Comparison of ENCODE assay signal across 11 cellular contexts in the genomic region with DNA sequence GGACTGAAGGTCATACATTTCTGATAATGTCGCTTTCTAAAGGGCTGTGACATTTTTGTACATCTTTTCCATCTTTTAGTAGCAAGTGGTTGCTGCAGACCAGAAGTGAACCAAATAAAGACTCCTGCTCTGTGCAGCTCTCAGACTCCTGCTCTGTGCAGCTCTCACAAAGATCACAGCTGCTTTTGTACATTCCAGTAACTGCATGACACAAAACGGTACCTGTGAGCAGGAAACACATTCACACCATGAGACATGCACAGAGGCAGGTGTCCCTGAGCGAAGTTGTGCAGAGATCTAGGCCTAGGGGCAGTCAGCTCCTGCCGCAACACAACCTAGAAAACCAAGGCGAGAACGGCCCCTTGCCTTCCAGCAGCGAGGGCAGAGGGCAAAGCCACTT.
DNase-seq lines count a peak whose midpoint lies in the region; ATAC-seq and TF ChIP-seq lines count a peak whose summit lies in the region.
"Had no signal": no experiment of that assay in that cellular context is flagged by ENCODE, and none has a peak within 500 bp of the region (broad histone marks: within the 10 kb centered on the region; RNA-seq: fewer than 3 reads in every experiment).

No MANE protein-coding gene starts in this region.

- H3K79me2 ChIP-seq in DOHH2 (ENCODE audit: control insufficient read depth, low read length) = peaks cover 13% of the 10 kb centered on the region

- TF ChIP-seq CTCF in DOHH2 (IDR thresholded peaks at IDR 0.05; ENCODE audit: low read depth, low read length, poor library complexity, severe bottlenecking) (no peak), osteocyte (IDR thresholded peaks at IDR 0.05) (no peak)

- peak overlapping the region; percentile 62 for H3K4me3 ChIP-seq in DOHH2 (ENCODE audit: low read length)
- H3K4me3 ChIP-seq: K562, PC-9 had no signal

- peaks cover 32 to 39% of the 10 kb centered on the region in 2 donors for H3K4me1 Mint-ChIP-seq in effector memory CD8-positive, alpha-beta T cell (ENCODE audit: low read depth in 2 of 2)
- H3K4me1 Mint-ChIP-seq in osteocyte (ENCODE audit: unreplicated experiment) = no peaks in the 10 kb centered on the region

- H3K4me3 Mint-ChIP-seq in effector memory CD8-positive, alpha-beta T cell = peak overlapping the region; percentile 60 to 61
- H3K4me3 Mint-ChIP-seq in osteocyte (ENCODE audit: unreplicated experiment) = no peak overlapping the region

- H3K27ac Mint-ChIP-seq in effector memory CD8-positive, alpha-beta T cell = peak overlapping the region; percentile 87 to 89
- H3K27ac Mint-ChIP-seq in osteocyte (ENCODE audit: unreplicated experiment) = no peak overlapping the region

- H3K4me2 ChIP-seq in DOHH2 (ENCODE audit: low read length) = peak overlapping the region; percentile 81
- H3K4me2 ChIP-seq: PC-9 had no signal

- no peaks in the 10 kb centered on the region for H3K9me3 ChIP-seq in DOHH2 (ENCODE audit: control insufficient read depth, insufficient read depth, low read length)

- peak overlapping the region; percentile 100 for H3K27ac ChIP-seq in DOHH2 (ENCODE audit: low read depth, low read length)
- H3K27ac ChIP-seq: PC-9 had no signal

- peaks cover 66% of the 10 kb centered on the region for H3K4me1 ChIP-seq in DOHH2 (ENCODE audit: control insufficient read depth, low read length)

- no peak for DNase-seq in effector memory CD8-positive, alpha-beta T cell
- DNase-seq in osteocyte (ENCODE audit: extremely low spot score, unreplicated experiment) = no peak
- no peak for DNase-seq in SKM-1 (lab: John Stamatoyannopoulos, UW; ENCODE audit: unreplicated experiment)
- DNase-seq in Ammon's horn (ENCODE audit: low spot score) = no peak
- DNase-seq in NCI-H1092 (lab: John Stamatoyannopoulos, UW) = no peak
- DNase-seq: NCI-H2029 treated with DMSO at 0.1 percent for 48 hours, PC-9 had no signal

- H3F3A ChIP-seq in DOHH2 (ENCODE audit: control insufficient read depth, insufficient read depth) = peaks cover 44% of the 10 kb centered on the region

- H3K9me2 ChIP-seq in DOHH2 (replicated peaks; ENCODE audit: control insufficient read depth, low read length) = no peaks in the 10 kb centered on the region

- H3K27me3 ChIP-seq in DOHH2 (ENCODE audit: control insufficient read depth, low read length) = no peaks in the 10 kb centered on the region

- no peaks in the 10 kb centered on the region for H3K27me3 Mint-ChIP-seq in effector memory CD8-positive, alpha-beta T cell
- H3K27me3 Mint-ChIP-seq in osteocyte (ENCODE audit: unreplicated experiment) = no peaks in the 10 kb centered on the region

- H3K36me3 Mint-ChIP-seq in effector memory CD8-positive, alpha-beta T cell (ENCODE audit: insufficient read depth) = peaks cover 3% of the 10 kb centered on the region
- H3K36me3 Mint-ChIP-seq in osteocyte (ENCODE audit: unreplicated experiment) = peaks cover 10% of the 10 kb centered on the region

- no peaks in the 10 kb centered on the region for H3K9me3 Mint-ChIP-seq in effector memory CD8-positive, alpha-beta T cell
- no peaks in the 10 kb centered on the region for H3K9me3 Mint-ChIP-seq in osteocyte (ENCODE audit: unreplicated experiment)

- H4K20me1 ChIP-seq in DOHH2 (ENCODE audit: control insufficient read depth, insufficient read depth, low read depth, low read length) = no peaks in the 10 kb centered on the region

- H3K36me3 ChIP-seq in DOHH2 (ENCODE audit: control insufficient read depth, low read length) = peaks cover 81% of the 10 kb centered on the region

- ATAC-seq in GM19351 (IDR thresholded peaks at IDR 0.05; ENCODE audit: unreplicated experiment) (peak; percentile 52), HG03354 (IDR thresholded peaks at IDR 0.05; ENCODE audit: poor library complexity, severe bottlenecking, unreplicated experiment) (peak; percentile 39)
- ATAC-seq in effector memory CD8-positive, alpha-beta T cell (replicated peaks) = no peak
- ATAC-seq: K562 had no signal
